8 cellular contexts compared by ENCODE assay signal in genomic region chr7:4774804-4775280, GRCh38. TPM values are rescaled to one million over a fixed set of nuclear protein-coding genes. Genes with fewer than 3 reads are reported as not detected.
A peak's percentile ranks its signal among the peaks of the same experiment; 100 is the strongest.
DNase-seq lines count a peak whose midpoint lies in the region; ATAC-seq and TF ChIP-seq lines count a peak whose summit lies in the region.

No MANE protein-coding gene starts in this region.

- no peak for TF ChIP-seq POLR2A in uterus (IDR thresholded peaks at IDR 0.05)

- DNase-seq in DMS114 treated with DMSO at 0.1 percent for 48 hours (lab: John Stamatoyannopoulos, UW; ENCODE audit: unreplicated experiment) (peak; percentile 55), SK-MEL-5 (ENCODE audit: low read depth, low spot score) (peak; percentile 79), dermis microvascular lymphatic vessel endothelial cell (ENCODE audit: low read depth in 2 of 2) (peak; percentile 69 to 76), mesothelial cell of epicardium (ENCODE audit: low spot score in 2 of 2, unreplicated experiment in 2 of 2) (no peak), uterus (no peak), NCI-H1105 treated with DMSO at 0.1 percent for 48 hours (lab: John Stamatoyannopoulos, UW) (no peak)

- H3K4me3 ChIP-seq in uterus, result peak overlapping the region; percentile 85 to 90

- intact Hi-C loops in uterus (cut with DNase I; ENCODE audit: low total_unique reads), result no loop called here

- no peaks in the 10 kb centered on the region for H3K27me3 Mint-ChIP-seq in mesothelial cell of epicardium (ENCODE audit: low read depth)

- no peaks in the 10 kb centered on the region for H3K36me3 ChIP-seq in uterus

- H3K36me3 Mint-ChIP-seq in mesothelial cell of epicardium, result no peaks in the 10 kb centered on the region

- peak overlapping the region; percentile 94 to 95 for H3K27ac ChIP-seq in uterus

- peak overlapping the region; percentile 99 for H3K27ac Mint-ChIP-seq in mesothelial cell of epicardium

- H3K9me3 Mint-ChIP-seq in mesothelial cell of epicardium, result no peaks in the 10 kb centered on the region

- H3K4me1 Mint-ChIP-seq in mesothelial cell of epicardium, result peaks cover 33% of the 10 kb centered on the region

- no peaks in the 10 kb centered on the region for H3K9me3 ChIP-seq in uterus

- H3K4me1 ChIP-seq in uterus, result peaks cover 0 to 7% of the 10 kb centered on the region in 2 donors

- in situ Hi-C loops in SK-MEL-5 (cut with HindIII; ENCODE audit: low pct_unique_long_range_greater_than_20kb, low sequenced_read_pairs), result no loop called here

- H3K27me3 ChIP-seq in uterus, result no peaks in the 10 kb centered on the region

- ATAC-seq in GM19035 (IDR thresholded peaks at IDR 0.05; ENCODE audit: unreplicated experiment), result peak; percentile 31
- peak; percentile 28 for ATAC-seq in HG03139 (IDR thresholded peaks at IDR 0.05; ENCODE audit: unreplicated experiment)

- TF ChIP-seq CTCF in mesothelial cell of epicardium (IDR thresholded peaks at IDR 0.05; ENCODE audit: unreplicated experiment) (no peak), uterus (IDR thresholded peaks at IDR 0.05) (no peak)

- peak overlapping the region; percentile 99 for H3K4me3 Mint-ChIP-seq in mesothelial cell of epicardium

RNA-seq across cellular contexts. Expression of gene AP5Z1, which starts 0.6 kb away (rescaled TPM):
- total RNA-seq in SK-MEL-5 (2014; rRNA removed; shearing (Covaris generic)), result 80.4 and 85.1 TPM in 2 replicates
- 92.0 and 110 TPM in 2 replicates for polyA plus RNA-seq in SK-MEL-5 (2015; cell fraction: cytosol; rRNA removed)
- polyA plus RNA-seq in SK-MEL-5 (2015; cell fraction: nucleus; rRNA removed), result 463 and 572 TPM in 2 replicates
- 17.6 and 33.1 TPM in 2 replicates for total RNA-seq in dermis microvascular lymphatic vessel endothelial cell
- 35.6 to 40.9 TPM (median 36.2 TPM) in 3 replicates for total RNA-seq in mesothelial cell of epicardium
- total RNA-seq in uterus, result 10 to 100 TPM; 12.9 to 40.2 (median 14.6) TPM

Comparison
In these comparisons a context has a peak if more than half of its experiments do, and no peak if none do; other contexts are left out.
1. DNase-seq: peak in DMS114 treated with DMSO at 0.1 percent for 48 hours (single experiment), SK-MEL-5 (single experiment) and dermis microvascular lymphatic vessel endothelial cell (2 of 2); none in mesothelial cell of epicardium (0 of 2), uterus (0 of 2) and NCI-H1105 treated with DMSO at 0.1 percent for 48 hours (single experiment).